In the genomic region with DNA sequence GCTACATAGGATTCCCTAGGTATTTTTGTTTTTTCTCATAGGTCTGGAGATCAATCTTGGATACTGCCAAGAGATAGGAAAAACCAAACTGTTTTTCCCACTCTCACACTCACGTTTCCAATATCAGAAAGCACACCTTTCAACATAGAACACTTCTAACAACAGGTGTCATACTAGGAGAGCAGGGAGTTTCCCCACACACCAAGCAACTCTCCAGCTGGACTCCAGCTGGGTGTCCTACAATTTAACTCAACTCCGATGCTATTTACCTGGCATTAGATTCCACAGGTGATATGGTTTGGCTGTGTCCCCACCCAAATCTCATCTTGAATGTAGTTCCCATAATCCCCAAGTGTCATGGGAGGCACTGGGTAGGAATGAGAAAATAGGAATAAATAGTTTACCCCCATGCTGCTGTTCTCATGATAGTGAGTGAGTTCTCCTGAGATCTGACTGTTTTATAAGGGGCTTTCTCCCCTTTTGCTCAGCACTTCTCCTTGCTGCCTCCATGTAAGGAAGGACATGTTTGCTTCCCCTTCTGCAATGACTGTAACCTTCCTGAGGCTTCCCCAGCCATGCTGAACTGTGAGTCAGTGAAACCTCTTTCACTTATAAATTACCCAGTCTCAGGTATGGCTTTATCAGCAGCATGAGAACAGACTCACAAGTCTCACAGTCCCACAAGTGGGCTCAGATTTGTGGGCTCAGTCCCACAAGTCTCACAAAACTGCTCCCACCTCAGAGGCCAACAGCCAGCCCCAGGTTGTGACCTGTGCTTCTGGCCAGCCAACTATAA, we compare ENCODE assay signal across 2 cellular contexts.
TF ChIP-seq lines count a peak whose summit lies in the region.

No MANE protein-coding gene starts in this region.

TF ChIP-seq in IMR-90, 13 proteins besides CTCF, POLR2A, EP300 and RAD21 (continued from another document):
- TF ChIP-seq FOS (IDR thresholded peaks at IDR 0.05; ENCODE audit: low read depth, low read length) (no peak), BHLHE40 (IDR thresholded peaks at IDR 0.05; ENCODE audit: low read depth, low read length) (no peak), RCOR1 (IDR thresholded peaks at IDR 0.05; ENCODE audit: insufficient replicate concordance, low read length) (no peak), MAFK (IDR thresholded peaks at IDR 0.05; ENCODE audit: low read depth, low read length) (no peak), CEBPB (IDR thresholded peaks at IDR 0.05; ENCODE audit: low read depth, low read length) (no peak), RFX5 (IDR thresholded peaks at IDR 0.05; ENCODE audit: low read depth, low read length) (no peak)
- TF ChIP-seq, protein P1, sequence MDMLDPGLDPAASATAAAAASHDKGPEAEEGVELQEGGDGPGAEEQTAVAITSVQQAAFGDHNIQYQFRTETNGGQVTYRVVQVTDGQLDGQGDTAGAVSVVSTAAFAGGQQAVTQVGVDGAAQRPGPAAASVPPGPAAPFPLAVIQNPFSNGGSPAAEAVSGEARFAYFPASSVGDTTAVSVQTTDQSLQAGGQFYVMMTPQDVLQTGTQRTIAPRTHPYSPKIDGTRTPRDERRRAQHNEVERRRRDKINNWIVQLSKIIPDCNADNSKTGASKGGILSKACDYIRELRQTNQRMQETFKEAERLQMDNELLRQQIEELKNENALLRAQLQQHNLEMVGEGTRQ (IDR thresholded peaks at IDR 0.05; ENCODE audit: low read depth, low read length), result no peak

TF ChIP-seq in WTC11, 78 proteins besides CTCF, POLR2A, EP300 and RAD21 (continued from another document):
- TF ChIP-seq, protein P2, sequence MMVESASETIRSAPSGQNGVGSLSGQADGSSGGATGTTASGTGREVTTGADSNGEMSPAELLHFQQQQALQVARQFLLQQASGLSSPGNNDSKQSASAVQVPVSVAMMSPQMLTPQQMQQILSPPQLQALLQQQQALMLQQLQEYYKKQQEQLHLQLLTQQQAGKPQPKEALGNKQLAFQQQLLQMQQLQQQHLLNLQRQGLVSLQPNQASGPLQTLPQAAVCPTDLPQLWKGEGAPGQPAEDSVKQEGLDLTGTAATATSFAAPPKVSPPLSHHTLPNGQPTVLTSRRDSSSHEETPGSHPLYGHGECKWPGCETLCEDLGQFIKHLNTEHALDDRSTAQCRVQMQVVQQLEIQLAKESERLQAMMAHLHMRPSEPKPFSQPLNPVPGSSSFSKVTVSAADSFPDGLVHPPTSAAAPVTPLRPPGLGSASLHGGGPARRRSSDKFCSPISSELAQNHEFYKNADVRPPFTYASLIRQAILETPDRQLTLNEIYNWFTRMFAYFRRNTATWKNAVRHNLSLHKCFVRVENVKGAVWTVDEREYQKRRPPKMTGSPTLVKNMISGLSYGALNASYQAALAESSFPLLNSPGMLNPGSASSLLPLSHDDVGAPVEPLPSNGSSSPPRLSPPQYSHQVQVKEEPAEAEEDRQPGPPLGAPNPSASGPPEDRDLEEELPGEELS (CRISPR knock-in tag; IDR thresholded peaks at IDR 0.05), result no peak
- TF ChIP-seq, protein P3, sequence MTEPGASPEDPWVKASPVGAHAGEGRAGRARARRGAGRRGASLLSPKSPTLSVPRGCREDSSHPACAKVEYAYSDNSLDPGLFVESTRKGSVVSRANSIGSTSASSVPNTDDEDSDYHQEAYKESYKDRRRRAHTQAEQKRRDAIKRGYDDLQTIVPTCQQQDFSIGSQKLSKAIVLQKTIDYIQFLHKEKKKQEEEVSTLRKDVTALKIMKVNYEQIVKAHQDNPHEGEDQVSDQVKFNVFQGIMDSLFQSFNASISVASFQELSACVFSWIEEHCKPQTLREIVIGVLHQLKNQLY (CRISPR knock-in tag; IDR thresholded peaks at IDR 0.05), result no peak
- TF ChIP-seq, protein P4, sequence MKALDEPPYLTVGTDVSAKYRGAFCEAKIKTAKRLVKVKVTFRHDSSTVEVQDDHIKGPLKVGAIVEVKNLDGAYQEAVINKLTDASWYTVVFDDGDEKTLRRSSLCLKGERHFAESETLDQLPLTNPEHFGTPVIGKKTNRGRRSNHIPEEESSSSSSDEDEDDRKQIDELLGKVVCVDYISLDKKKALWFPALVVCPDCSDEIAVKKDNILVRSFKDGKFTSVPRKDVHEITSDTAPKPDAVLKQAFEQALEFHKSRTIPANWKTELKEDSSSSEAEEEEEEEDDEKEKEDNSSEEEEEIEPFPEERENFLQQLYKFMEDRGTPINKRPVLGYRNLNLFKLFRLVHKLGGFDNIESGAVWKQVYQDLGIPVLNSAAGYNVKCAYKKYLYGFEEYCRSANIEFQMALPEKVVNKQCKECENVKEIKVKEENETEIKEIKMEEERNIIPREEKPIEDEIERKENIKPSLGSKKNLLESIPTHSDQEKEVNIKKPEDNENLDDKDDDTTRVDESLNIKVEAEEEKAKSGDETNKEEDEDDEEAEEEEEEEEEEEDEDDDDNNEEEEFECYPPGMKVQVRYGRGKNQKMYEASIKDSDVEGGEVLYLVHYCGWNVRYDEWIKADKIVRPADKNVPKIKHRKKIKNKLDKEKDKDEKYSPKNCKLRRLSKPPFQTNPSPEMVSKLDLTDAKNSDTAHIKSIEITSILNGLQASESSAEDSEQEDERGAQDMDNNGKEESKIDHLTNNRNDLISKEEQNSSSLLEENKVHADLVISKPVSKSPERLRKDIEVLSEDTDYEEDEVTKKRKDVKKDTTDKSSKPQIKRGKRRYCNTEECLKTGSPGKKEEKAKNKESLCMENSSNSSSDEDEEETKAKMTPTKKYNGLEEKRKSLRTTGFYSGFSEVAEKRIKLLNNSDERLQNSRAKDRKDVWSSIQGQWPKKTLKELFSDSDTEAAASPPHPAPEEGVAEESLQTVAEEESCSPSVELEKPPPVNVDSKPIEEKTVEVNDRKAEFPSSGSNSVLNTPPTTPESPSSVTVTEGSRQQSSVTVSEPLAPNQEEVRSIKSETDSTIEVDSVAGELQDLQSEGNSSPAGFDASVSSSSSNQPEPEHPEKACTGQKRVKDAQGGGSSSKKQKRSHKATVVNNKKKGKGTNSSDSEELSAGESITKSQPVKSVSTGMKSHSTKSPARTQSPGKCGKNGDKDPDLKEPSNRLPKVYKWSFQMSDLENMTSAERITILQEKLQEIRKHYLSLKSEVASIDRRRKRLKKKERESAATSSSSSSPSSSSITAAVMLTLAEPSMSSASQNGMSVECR (CRISPR knock-in tag; IDR thresholded peaks at IDR 0.05; ENCODE audit: borderline replicate concordance), result no peak
